In genomic region chr7:103344453-103345149, GRCh38 we compare ENCODE assay signal across 1 cellular context.
TF ChIP-seq lines count a peak whose summit lies in the region.

Gene DNAJC2, minus strand, starts transcription at chr7:103344767. Its CDS starts 145 bp downstream, at chr7:103344622.

TF ChIP-seq in HepG2, 621 proteins besides CTCF, POLR2A, EP300 and RAD21 (continued from another document and continues in another):
- TF ChIP-seq, protein P1, sequence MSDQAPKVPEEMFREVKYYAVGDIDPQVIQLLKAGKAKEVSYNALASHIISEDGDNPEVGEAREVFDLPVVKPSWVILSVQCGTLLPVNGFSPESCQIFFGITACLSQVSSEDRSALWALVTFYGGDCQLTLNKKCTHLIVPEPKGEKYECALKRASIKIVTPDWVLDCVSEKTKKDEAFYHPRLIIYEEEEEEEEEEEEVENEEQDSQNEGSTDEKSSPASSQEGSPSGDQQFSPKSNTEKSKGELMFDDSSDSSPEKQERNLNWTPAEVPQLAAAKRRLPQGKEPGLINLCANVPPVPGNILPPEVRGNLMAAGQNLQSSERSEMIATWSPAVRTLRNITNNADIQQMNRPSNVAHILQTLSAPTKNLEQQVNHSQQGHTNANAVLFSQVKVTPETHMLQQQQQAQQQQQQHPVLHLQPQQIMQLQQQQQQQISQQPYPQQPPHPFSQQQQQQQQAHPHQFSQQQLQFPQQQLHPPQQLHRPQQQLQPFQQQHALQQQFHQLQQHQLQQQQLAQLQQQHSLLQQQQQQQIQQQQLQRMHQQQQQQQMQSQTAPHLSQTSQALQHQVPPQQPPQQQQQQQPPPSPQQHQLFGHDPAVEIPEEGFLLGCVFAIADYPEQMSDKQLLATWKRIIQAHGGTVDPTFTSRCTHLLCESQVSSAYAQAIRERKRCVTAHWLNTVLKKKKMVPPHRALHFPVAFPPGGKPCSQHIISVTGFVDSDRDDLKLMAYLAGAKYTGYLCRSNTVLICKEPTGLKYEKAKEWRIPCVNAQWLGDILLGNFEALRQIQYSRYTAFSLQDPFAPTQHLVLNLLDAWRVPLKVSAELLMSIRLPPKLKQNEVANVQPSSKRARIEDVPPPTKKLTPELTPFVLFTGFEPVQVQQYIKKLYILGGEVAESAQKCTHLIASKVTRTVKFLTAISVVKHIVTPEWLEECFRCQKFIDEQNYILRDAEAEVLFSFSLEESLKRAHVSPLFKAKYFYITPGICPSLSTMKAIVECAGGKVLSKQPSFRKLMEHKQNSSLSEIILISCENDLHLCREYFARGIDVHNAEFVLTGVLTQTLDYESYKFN (CRISPR knock-in tag; conservative IDR thresholded peaks at IDR 0.05) = 0 out of 2 replicates have a peak, but pooled peaks have one; percentile 43
- TF ChIP-seq AGO2 (optimal IDR thresholded peaks at IDR 0.05; ENCODE audit: low read depth, low read length) (peak; percentile 34), CHCHD3 (CRISPR knock-in tag; IDR thresholded peaks at IDR 0.05) (peak; percentile 72; the same call in 1 of the 2 replicates), IRF2 (CRISPR knock-in tag; IDR thresholded peaks at IDR 0.05) (peak; percentile 96), ZNF354B (CRISPR knock-in tag; IDR thresholded peaks at IDR 0.05) (no peak), SOX13 (IDR thresholded peaks at IDR 0.05) (no peak), SOX13 (CRISPR knock-in tag; conservative IDR thresholded peaks at IDR 0.05 in 1 of 2, IDR thresholded peaks at IDR 0.05 in 1 of 2) (peak in 1 of 2 experiments; percentile 45; a peak in 1 of 4 replicates), TBP (CRISPR knock-in tag; IDR thresholded peaks at IDR 0.05) (no peak), TMF1 (CRISPR knock-in tag; IDR thresholded peaks at IDR 0.05; ENCODE audit: low read depth) (peak; percentile 80; the same call in 1 of the 2 replicates), TBX3 (IDR thresholded peaks at IDR 0.05; ENCODE audit: borderline replicate concordance) (peak; percentile 44; the same call in 1 of the 2 replicates), NR2F1 (CRISPR knock-in tag; IDR thresholded peaks at IDR 0.05) (no peak; a peak in 1 of 4 replicates), SATB2 (CRISPR knock-in tag; IDR thresholded peaks at IDR 0.05) (0 out of 2 replicates have a peak, but pooled peaks have one; percentile 58), ZNF441 (CRISPR knock-in tag; IDR thresholded peaks at IDR 0.05; ENCODE audit: borderline replicate concordance) (peak; percentile 43; the same call in 1 of the 2 replicates), MED13 (CRISPR knock-in tag; IDR thresholded peaks at IDR 0.05) (peak; percentile 83), HMGA1 (CRISPR knock-in tag; conservative IDR thresholded peaks at IDR 0.05) (no peak), ZNF546 (CRISPR knock-in tag; conservative IDR thresholded peaks at IDR 0.05) (0 out of 2 replicates have a peak, but pooled peaks have one; percentile 52), KMT2B (CRISPR knock-in tag; IDR thresholded peaks at IDR 0.05) (peak; percentile 98), ZNF569 (CRISPR knock-in tag; IDR thresholded peaks at IDR 0.05; ENCODE audit: borderline replicate concordance) (no peak), SKIL (CRISPR knock-in tag; IDR thresholded peaks at IDR 0.05; ENCODE audit: borderline replicate concordance) (no peak), SMAD3 (CRISPR knock-in tag; IDR thresholded peaks at IDR 0.05) (peak; percentile 93), MYNN (CRISPR knock-in tag; IDR thresholded peaks at IDR 0.05; ENCODE audit: low read depth) (peak; percentile 43; the same call in 1 of the 2 replicates), SIX4 (CRISPR knock-in tag; IDR thresholded peaks at IDR 0.05) (peak; percentile 69; the same call in 1 of the 2 replicates), HOXA5 (CRISPR knock-in tag; IDR thresholded peaks at IDR 0.05) (peak; percentile 89; the same call in 1 of the 2 replicates), ZNF12 (CRISPR knock-in tag; IDR thresholded peaks at IDR 0.05) (peak; percentile 76; the same call in 1 of the 2 replicates), FOSL1 (CRISPR knock-in tag; IDR thresholded peaks at IDR 0.05; ENCODE audit: borderline replicate concordance) (no peak), ZNF792 (CRISPR knock-in tag; IDR thresholded peaks at IDR 0.05) (peak; percentile 89), POGZ (CRISPR knock-in tag; IDR thresholded peaks at IDR 0.05) (peak; percentile 81), RNF2 (conservative IDR thresholded peaks at IDR 0.05; ENCODE audit: low read depth) (0 out of 2 replicates have a peak, but pooled peaks have one; percentile 46), HHEX (CRISPR knock-in tag; IDR thresholded peaks at IDR 0.05) (no peak), BRD4 (CRISPR knock-in tag; IDR thresholded peaks at IDR 0.05) (peak; percentile 96), RFX3 (CRISPR knock-in tag; IDR thresholded peaks at IDR 0.05) (no peak; the same call in 1 of the 2 replicates), ZFX (CRISPR knock-in tag; IDR thresholded peaks at IDR 0.05; ENCODE audit: low read depth) (peak; percentile 91), TFE3 (CRISPR knock-in tag; IDR thresholded peaks at IDR 0.05) (peak; percentile 64; the same call in 1 of the 2 replicates), ZNF614 (CRISPR knock-in tag; IDR thresholded peaks at IDR 0.05; ENCODE audit: borderline replicate concordance) (peak; percentile 63; the same call in 1 of the 2 replicates), ZBTB38 (CRISPR knock-in tag; IDR thresholded peaks at IDR 0.05) (no peak; the same call in none of the 2 replicates), TFDP2 (CRISPR knock-in tag; IDR thresholded peaks at IDR 0.05) (peak; percentile 81), ZNF160 (CRISPR knock-in tag; IDR thresholded peaks at IDR 0.05) (peak; percentile 83; the same call in 1 of the 2 replicates), NFYB (CRISPR knock-in tag; IDR thresholded peaks at IDR 0.05) (peak; percentile 16; the same call in 1 of the 2 replicates), ELF4 (CRISPR knock-in tag; IDR thresholded peaks at IDR 0.05; ENCODE audit: borderline replicate concordance) (peak; percentile 71; the same call in 1 of the 2 replicates), ZBTB43 (CRISPR knock-in tag; conservative IDR thresholded peaks at IDR 0.05) (peak; percentile 75; the same call in 1 of the 2 replicates), DNMT3B (CRISPR knock-in tag; conservative IDR thresholded peaks at IDR 0.05) (peak; percentile 86), ZNF784 (CRISPR knock-in tag; IDR thresholded peaks at IDR 0.05; ENCODE audit: borderline replicate concordance) (peak; percentile 76), ZBTB7B (CRISPR knock-in tag; IDR thresholded peaks at IDR 0.05) (peak; percentile 60; the same call in 1 of the 2 replicates)
- TF ChIP-seq, protein P2, sequence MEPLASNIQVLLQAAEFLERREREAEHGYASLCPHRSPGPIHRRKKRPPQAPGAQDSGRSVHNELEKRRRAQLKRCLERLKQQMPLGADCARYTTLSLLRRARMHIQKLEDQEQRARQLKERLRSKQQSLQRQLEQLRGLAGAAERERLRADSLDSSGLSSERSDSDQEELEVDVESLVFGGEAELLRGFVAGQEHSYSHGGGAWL (CRISPR knock-in tag; IDR thresholded peaks at IDR 0.05) = peak; percentile 83
- TF ChIP-seq, protein P3, sequence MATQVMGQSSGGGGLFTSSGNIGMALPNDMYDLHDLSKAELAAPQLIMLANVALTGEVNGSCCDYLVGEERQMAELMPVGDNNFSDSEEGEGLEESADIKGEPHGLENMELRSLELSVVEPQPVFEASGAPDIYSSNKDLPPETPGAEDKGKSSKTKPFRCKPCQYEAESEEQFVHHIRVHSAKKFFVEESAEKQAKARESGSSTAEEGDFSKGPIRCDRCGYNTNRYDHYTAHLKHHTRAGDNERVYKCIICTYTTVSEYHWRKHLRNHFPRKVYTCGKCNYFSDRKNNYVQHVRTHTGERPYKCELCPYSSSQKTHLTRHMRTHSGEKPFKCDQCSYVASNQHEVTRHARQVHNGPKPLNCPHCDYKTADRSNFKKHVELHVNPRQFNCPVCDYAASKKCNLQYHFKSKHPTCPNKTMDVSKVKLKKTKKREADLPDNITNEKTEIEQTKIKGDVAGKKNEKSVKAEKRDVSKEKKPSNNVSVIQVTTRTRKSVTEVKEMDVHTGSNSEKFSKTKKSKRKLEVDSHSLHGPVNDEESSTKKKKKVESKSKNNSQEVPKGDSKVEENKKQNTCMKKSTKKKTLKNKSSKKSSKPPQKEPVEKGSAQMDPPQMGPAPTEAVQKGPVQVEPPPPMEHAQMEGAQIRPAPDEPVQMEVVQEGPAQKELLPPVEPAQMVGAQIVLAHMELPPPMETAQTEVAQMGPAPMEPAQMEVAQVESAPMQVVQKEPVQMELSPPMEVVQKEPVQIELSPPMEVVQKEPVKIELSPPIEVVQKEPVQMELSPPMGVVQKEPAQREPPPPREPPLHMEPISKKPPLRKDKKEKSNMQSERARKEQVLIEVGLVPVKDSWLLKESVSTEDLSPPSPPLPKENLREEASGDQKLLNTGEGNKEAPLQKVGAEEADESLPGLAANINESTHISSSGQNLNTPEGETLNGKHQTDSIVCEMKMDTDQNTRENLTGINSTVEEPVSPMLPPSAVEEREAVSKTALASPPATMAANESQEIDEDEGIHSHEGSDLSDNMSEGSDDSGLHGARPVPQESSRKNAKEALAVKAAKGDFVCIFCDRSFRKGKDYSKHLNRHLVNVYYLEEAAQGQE (IDR thresholded peaks at IDR 0.05; ENCODE audit: borderline replicate concordance in 1 of 2, low read depth in 1 of 2, low read length in 2 of 2) = peak in 1 of 2 experiments; percentile 65; a peak in 2 of 4 replicates
- TF ChIP-seq, protein P4, sequence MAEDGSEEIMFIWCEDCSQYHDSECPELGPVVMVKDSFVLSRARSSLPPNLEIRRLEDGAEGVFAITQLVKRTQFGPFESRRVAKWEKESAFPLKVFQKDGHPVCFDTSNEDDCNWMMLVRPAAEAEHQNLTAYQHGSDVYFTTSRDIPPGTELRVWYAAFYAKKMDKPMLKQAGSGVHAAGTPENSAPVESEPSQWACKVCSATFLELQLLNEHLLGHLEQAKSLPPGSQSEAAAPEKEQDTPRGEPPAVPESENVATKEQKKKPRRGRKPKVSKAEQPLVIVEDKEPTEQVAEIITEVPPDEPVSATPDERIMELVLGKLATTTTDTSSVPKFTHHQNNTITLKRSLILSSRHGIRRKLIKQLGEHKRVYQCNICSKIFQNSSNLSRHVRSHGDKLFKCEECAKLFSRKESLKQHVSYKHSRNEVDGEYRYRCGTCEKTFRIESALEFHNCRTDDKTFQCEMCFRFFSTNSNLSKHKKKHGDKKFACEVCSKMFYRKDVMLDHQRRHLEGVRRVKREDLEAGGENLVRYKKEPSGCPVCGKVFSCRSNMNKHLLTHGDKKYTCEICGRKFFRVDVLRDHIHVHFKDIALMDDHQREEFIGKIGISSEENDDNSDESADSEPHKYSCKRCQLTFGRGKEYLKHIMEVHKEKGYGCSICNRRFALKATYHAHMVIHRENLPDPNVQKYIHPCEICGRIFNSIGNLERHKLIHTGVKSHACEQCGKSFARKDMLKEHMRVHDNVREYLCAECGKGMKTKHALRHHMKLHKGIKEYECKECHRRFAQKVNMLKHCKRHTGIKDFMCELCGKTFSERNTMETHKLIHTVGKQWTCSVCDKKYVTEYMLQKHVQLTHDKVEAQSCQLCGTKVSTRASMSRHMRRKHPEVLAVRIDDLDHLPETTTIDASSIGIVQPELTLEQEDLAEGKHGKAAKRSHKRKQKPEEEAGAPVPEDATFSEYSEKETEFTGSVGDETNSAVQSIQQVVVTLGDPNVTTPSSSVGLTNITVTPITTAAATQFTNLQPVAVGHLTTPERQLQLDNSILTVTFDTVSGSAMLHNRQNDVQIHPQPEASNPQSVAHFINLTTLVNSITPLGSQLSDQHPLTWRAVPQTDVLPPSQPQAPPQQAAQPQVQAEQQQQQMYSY (CRISPR knock-in tag; IDR thresholded peaks at IDR 0.05) = no peak; the same call in 1 of the 2 replicates
